Comparison of ENCODE assay signal across 12 cellular contexts in the genomic region with DNA sequence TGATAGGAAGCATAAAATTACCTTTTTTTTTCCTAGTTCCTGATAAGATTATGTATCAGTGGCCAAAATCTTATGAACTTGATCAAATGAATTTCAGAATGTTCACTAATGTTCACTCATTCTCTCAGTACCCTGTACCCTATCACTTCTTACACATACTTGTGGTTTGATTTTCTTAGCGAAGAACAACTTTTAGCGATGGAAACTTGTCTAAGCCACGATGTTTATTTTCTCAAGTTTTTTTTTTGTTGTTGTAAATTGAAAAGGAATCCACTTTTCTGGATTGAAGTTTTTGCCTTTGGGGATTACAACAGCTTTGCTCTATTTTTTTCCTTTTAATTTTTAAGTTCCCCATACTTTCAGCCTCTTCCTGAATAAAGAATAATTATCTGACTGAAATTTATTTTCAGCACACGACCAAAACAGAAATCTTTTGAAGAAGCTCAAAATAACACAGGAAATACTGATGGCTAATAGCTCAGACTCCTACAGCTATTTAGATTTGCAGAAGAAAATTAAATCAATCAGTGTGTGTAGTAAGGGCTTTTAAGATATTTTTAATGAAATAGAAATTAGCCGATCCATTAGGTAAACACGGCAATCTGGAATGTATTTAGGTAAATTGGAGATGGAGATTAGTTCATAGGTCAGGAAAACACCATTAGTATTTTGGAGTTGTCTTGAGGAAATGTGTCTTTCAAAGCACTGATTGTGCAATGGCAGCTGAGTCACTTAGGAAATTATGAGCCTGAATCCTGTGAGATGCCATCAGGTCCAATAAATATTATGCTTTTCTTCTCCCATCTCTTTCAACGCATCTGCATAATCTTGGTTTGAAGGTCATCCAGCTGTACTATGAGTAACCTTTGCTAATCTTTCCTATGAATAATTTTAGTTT.
A peak's percentile ranks its signal among the peaks of the same experiment; 100 is the strongest.
DNase-seq lines count a peak whose midpoint lies in the region; ATAC-seq, FAIRE-seq and TF ChIP-seq lines count a peak whose summit lies in the region.
"Had no signal": no experiment of that assay in that cellular context is flagged by ENCODE, and none has a peak within 500 bp of the region (broad histone marks: within the 10 kb centered on the region; RNA-seq: fewer than 3 reads in every experiment).

No MANE protein-coding gene starts in this region.

- peak overlapping the region in 1 of 2 experiments; percentile 72; a peak in 3 of 6 replicates for H3K27ac ChIP-seq in A549
- H3K27ac ChIP-seq in breast epithelium, result peak overlapping the region; percentile 68 to 79
- peak overlapping the region; percentile 5 to 49 for H3K27ac ChIP-seq in left lung
- H3K27ac ChIP-seq: VCaP had no signal

- intact Hi-C loops in breast epithelium (cut with DNase I; ENCODE audit: low total_unique reads) (no loop called here), left lung (cut with DNase I) (no loop called here)
- intact Hi-C loops in activated T-helper 1 cell treated with anti-CD3 and anti-CD28 coated beads, Interleukin-12 subunit alpha, Interleukin-12 subunit beta, Interleukin-2, Interleukin-4 antibody, amounts not matched to agents 30 ng/mL and 10 ng/mL and 1 ng/mL, durations not matched to agents 14 hours and 24 hours and 36 hours (cut with micrococcal nuclease), result no loop called here

- H3K4me3 Mint-ChIP-seq in activated T-helper 1 cell treated with anti-CD3 and anti-CD28 coated beads, Interleukin-12 subunit alpha, Interleukin-12 subunit beta, Interleukin-2, Interleukin-4 antibody, amounts not matched to agents 30 ng/mL and 10 ng/mL and 1 ng/mL, durations not matched to agents 14 hours and 24 hours and 36 hours, result no peak overlapping the region

- FAIRE-seq in A549 (lab: Jason Lieb, UNC), result no peak

- no peaks in the 10 kb centered on the region for H3K9me3 Mint-ChIP-seq in activated T-helper 1 cell treated with anti-CD3 and anti-CD28 coated beads, Interleukin-12 subunit alpha, Interleukin-12 subunit beta, Interleukin-2, Interleukin-4 antibody, amounts not matched to agents 30 ng/mL and 10 ng/mL and 1 ng/mL, durations not matched to agents 14 hours and 24 hours and 36 hours

- H3K27me3 Mint-ChIP-seq in activated T-helper 1 cell treated with anti-CD3 and anti-CD28 coated beads, Interleukin-12 subunit alpha, Interleukin-12 subunit beta, Interleukin-2, Interleukin-4 antibody, amounts not matched to agents 30 ng/mL and 10 ng/mL and 1 ng/mL, durations not matched to agents 14 hours and 24 hours and 36 hours (ENCODE audit: insufficient read depth), result no peaks in the 10 kb centered on the region

- H3K27me3 ChIP-seq in breast epithelium (no peaks in the 10 kb centered on the region), left lung (no peaks in the 10 kb centered on the region)
- H3K27me3 ChIP-seq: dorsolateral prefrontal cortex had no signal

- H3K4me3 ChIP-seq in A549, result no peak overlapping the region
- H3K4me3 ChIP-seq in breast epithelium, result no peak overlapping the region
- H3K4me3 ChIP-seq in left lung, result no peak overlapping the region
- H3K4me3 ChIP-seq: dorsolateral prefrontal cortex had no signal

- POLR2A ChIA-PET in A549 (lab: Yijun Ruan, JAX), result no interaction called here

- peak; percentile 2 to 47 for DNase-seq in A549 (ENCODE audit: low read depth in 1 of 2, low spot score in 1 of 2)
- peak; percentile 74 for DNase-seq in HT1080 (ENCODE audit: low read depth)
- no peak for DNase-seq in breast epithelium (ENCODE audit: low spot score in 2 of 2)
- DNase-seq in left lung, result no peak
- no peak for DNase-seq in activated T-helper 1 cell treated with anti-CD3 and anti-CD28 coated beads, Interleukin-12 subunit alpha, Interleukin-12 subunit beta, Interleukin-2, Interleukin-4 antibody, amounts not matched to agents 30 ng/mL and 10 ng/mL and 1 ng/mL, durations not matched to agents 14 hours and 24 hours and 36 hours (ENCODE audit: low spot score)
- no peak for DNase-seq in HK-2 (ENCODE audit: unreplicated experiment)
- DNase-seq in cerebellar nuclear complex (lab: John Stamatoyannopoulos, UW), result no peak
- DNase-seq: Caco-2, dorsolateral prefrontal cortex, Karpas-422 had no signal

- no peak for TF ChIP-seq EP300 in A549 (IDR thresholded peaks at IDR 0.05)

- TF ChIP-seq CTCF in A549 (IDR thresholded peaks at IDR 0.05) (no peak), breast epithelium (IDR thresholded peaks at IDR 0.05) (no peak), left lung (IDR thresholded peaks at IDR 0.05) (no peak)

- H3K4me2 ChIP-seq in A549, result peak overlapping the region; percentile 22

- CTCF ChIA-PET in A549 (lab: Yijun Ruan, JAX), result no interaction called here

- no peaks in the 10 kb centered on the region for H3K9me3 ChIP-seq in A549
- H3K9me3 ChIP-seq in breast epithelium, result no peaks in the 10 kb centered on the region
- no peaks in the 10 kb centered on the region for H3K9me3 ChIP-seq in left lung
- H3K9me3 ChIP-seq: Caco-2 had no signal

- no peak for TF ChIP-seq RAD21 in A549 (conservative IDR thresholded peaks at IDR 0.05 in 1 of 2, IDR thresholded peaks at IDR 0.05 in 1 of 2)

- H3K36me3 ChIP-seq in breast epithelium (no peaks in the 10 kb centered on the region), left lung (no peaks in the 10 kb centered on the region)

- no peaks in the 10 kb centered on the region for H3K36me3 Mint-ChIP-seq in activated T-helper 1 cell treated with anti-CD3 and anti-CD28 coated beads, Interleukin-12 subunit alpha, Interleukin-12 subunit beta, Interleukin-2, Interleukin-4 antibody, amounts not matched to agents 30 ng/mL and 10 ng/mL and 1 ng/mL, durations not matched to agents 14 hours and 24 hours and 36 hours (ENCODE audit: low read depth)

- no peak overlapping the region for H3K27ac Mint-ChIP-seq in activated T-helper 1 cell treated with anti-CD3 and anti-CD28 coated beads, Interleukin-12 subunit alpha, Interleukin-12 subunit beta, Interleukin-2, Interleukin-4 antibody, amounts not matched to agents 30 ng/mL and 10 ng/mL and 1 ng/mL, durations not matched to agents 14 hours and 24 hours and 36 hours

- peaks cover 36% of the 10 kb centered on the region for H3K4me1 Mint-ChIP-seq in activated T-helper 1 cell treated with anti-CD3 and anti-CD28 coated beads, Interleukin-12 subunit alpha, Interleukin-12 subunit beta, Interleukin-2, Interleukin-4 antibody, amounts not matched to agents 30 ng/mL and 10 ng/mL and 1 ng/mL, durations not matched to agents 14 hours and 24 hours and 36 hours (ENCODE audit: low read depth)

- ATAC-seq in A549 (peak; percentile 40 to 68; a peak in 1 of 6 replicates), left lung (peak; percentile 50), HG03025 (IDR thresholded peaks at IDR 0.05; ENCODE audit: low FRiP score, unreplicated experiment) (no peak)

- WGBS in A549 (ENCODE audit: missing lambda C conversion rate), result 48% methylated on average over 7 of the region's 7 CpGs

- no peak for TF ChIP-seq POLR2A in A549 (IDR thresholded peaks at IDR 0.05; ENCODE audit: low read length)
- no peak for TF ChIP-seq POLR2A in breast epithelium (IDR thresholded peaks at IDR 0.05)

- H3K4me1 ChIP-seq in A549 (peaks cover 15% of the 10 kb centered on the region), breast epithelium (no peaks in the 10 kb centered on the region), left lung (peaks cover 0 to 9% of the 10 kb centered on the region in 2 donors)
- H3K4me1 ChIP-seq: Caco-2 had no signal

TF ChIP-seq in A549, 52 proteins besides CTCF, POLR2A, EP300 and RAD21:
- TF ChIP-seq FOSL2 (IDR thresholded peaks at IDR 0.05), result peak; percentile 58; the same call in 1 of the 2 replicates
- TF ChIP-seq FOSL2 (CRISPR knock-in tag; IDR thresholded peaks at IDR 0.05), result peak; percentile 59
- TF ChIP-seq HOXB5 (CRISPR knock-in tag; IDR thresholded peaks at IDR 0.05), result no peak
- 0 out of 2 replicates have a peak, but pooled peaks have one; percentile 23 for TF ChIP-seq JUNB (IDR thresholded peaks at IDR 0.05)
- TF ChIP-seq MAZ (IDR thresholded peaks at IDR 0.05; ENCODE audit: borderline replicate concordance, low read depth, low read length), result no peak
- no peak for TF ChIP-seq EHF (CRISPR knock-in tag; IDR thresholded peaks at IDR 0.05)
- no peak for TF ChIP-seq TP53 (CRISPR knock-in tag; IDR thresholded peaks at IDR 0.05)
- TF ChIP-seq, protein P1, sequence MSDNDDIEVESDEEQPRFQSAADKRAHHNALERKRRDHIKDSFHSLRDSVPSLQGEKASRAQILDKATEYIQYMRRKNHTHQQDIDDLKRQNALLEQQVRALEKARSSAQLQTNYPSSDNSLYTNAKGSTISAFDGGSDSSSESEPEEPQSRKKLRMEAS (IDR thresholded peaks at IDR 0.05), result no peak
- peak; percentile 91 to 95 for TF ChIP-seq CEBPB (IDR thresholded peaks at IDR 0.05)

Comparison
In these comparisons a context has a peak if more than half of its experiments do, and no peak if none do; other contexts are left out.
1. DNase-seq: peak in A549 (2 of 2) and HT1080 (single experiment); none in breast epithelium (0 of 2), left lung (0 of 2), activated T-helper 1 cell treated with anti-CD3 and anti-CD28 coated beads, Interleukin-12 subunit alpha, Interleukin-12 subunit beta, Interleukin-2, Interleukin-4 antibody, amounts not matched to agents 30 ng/mL and 10 ng/mL and 1 ng/mL, durations not matched to agents 14 hours and 24 hours and 36 hours (single experiment), HK-2 (single experiment) and cerebellar nuclear complex (0 of 2).